In genomic region chr18:58865009-58865345, GRCh38 we compare ENCODE assay signal across 9 cellular contexts. TPM values are rescaled to one million over a fixed set of nuclear protein-coding genes. Genes with fewer than 3 reads are reported as not detected.
DNase-seq lines count a peak whose midpoint lies in the region; ATAC-seq and TF ChIP-seq lines count a peak whose summit lies in the region.
"Had no signal": no experiment of that assay in that cellular context is flagged by ENCODE, and none has a peak within 500 bp of the region (broad histone marks: within the 10 kb centered on the region; RNA-seq: fewer than 3 reads in every experiment).

No MANE protein-coding gene starts in this region.

- H3K27ac Mint-ChIP-seq in CD8-positive, alpha-beta T cell: no peak overlapping the region
- H3K27ac Mint-ChIP-seq in progenitor cell of endocrine pancreas: peak overlapping the region; percentile 97

- H3K36me3 ChIP-seq in CD8-positive, alpha-beta T cell (ENCODE audit: insufficient read depth, low read length): no peaks in the 10 kb centered on the region
- H3K36me3 ChIP-seq in SJCRH30: peaks cover 13% of the 10 kb centered on the region

- no peak overlapping the region for H3K27ac ChIP-seq in CD8-positive, alpha-beta T cell (ENCODE audit: low read depth, low read length)
- H3K27ac ChIP-seq in SJCRH30: peak overlapping the region; percentile 44; the same call in 1 of the 2 replicates

- CTCF ChIA-PET in CD8-positive, alpha-beta T cell (lab: Charles Lee): no interaction called here

- H3K4me1 ChIP-seq in CD8-positive, alpha-beta T cell (ENCODE audit: insufficient read depth, low read length): peaks cover 3% of the 10 kb centered on the region
- H3K4me1 ChIP-seq in SJCRH30: peaks cover 17% of the 10 kb centered on the region

- no peak for TF ChIP-seq CTCF in CD8-positive, alpha-beta T cell (IDR thresholded peaks at IDR 0.05)
- no peak for TF ChIP-seq CTCF in fibroblast of villous mesenchyme (IDR thresholded peaks at IDR 0.05; ENCODE audit: insufficient read depth, low read depth, low read length)
- no peak for TF ChIP-seq CTCF in progenitor cell of endocrine pancreas (IDR thresholded peaks at IDR 0.05; ENCODE audit: unreplicated experiment)
- no peak for TF ChIP-seq CTCF in lower leg skin (IDR thresholded peaks at IDR 0.05)

- H3K9me3 ChIP-seq in CD8-positive, alpha-beta T cell (ENCODE audit: low read length): no peaks in the 10 kb centered on the region
- H3K9me3 ChIP-seq in SJCRH30 (replicated peaks): no peaks in the 10 kb centered on the region

- no peak for DNase-seq in CD8-positive, alpha-beta T cell
- DNase-seq in SJCRH30: no peak
- peak; percentile 61 for DNase-seq in fibroblast of villous mesenchyme (ENCODE audit: low read depth)
- no peak for DNase-seq in progenitor cell of endocrine pancreas (ENCODE audit: low spot score, unreplicated experiment)
- no peak for DNase-seq in pons (ENCODE audit: low spot score)
- DNase-seq in NCI-H69 (lab: John Stamatoyannopoulos, UW): no peak
- no peak for DNase-seq in lower leg skin (ENCODE audit: low spot score in 2 of 2)
- DNase-seq: stimulated activated CD4-positive, alpha-beta T cell treated with anti-CD3 and anti-CD28 coated beads, Interleukin-4, amount 100 ng/mL, for 24 hours had no signal

- no peak for ATAC-seq in CD8-positive, alpha-beta T cell
- no peak for ATAC-seq in GM18520 (IDR thresholded peaks at IDR 0.05; ENCODE audit: unreplicated experiment)

- H3K27me3 Mint-ChIP-seq in CD8-positive, alpha-beta T cell (ENCODE audit: low read depth): peaks cover 57% of the 10 kb centered on the region
- no peaks in the 10 kb centered on the region for H3K27me3 Mint-ChIP-seq in progenitor cell of endocrine pancreas

- H3K4me3 Mint-ChIP-seq in CD8-positive, alpha-beta T cell: peak overlapping the region; percentile 19
- peak overlapping the region; percentile 66 for H3K4me3 Mint-ChIP-seq in progenitor cell of endocrine pancreas (ENCODE audit: low read depth)

- WGBS in lower leg skin, 2 donors: 39 to 50% methylated on average over 1 of the region's 1 CpG

- no peaks in the 10 kb centered on the region for H3K36me3 Mint-ChIP-seq in CD8-positive, alpha-beta T cell
- H3K36me3 Mint-ChIP-seq in progenitor cell of endocrine pancreas (ENCODE audit: insufficient read depth): peaks cover 24% of the 10 kb centered on the region

- peaks cover 12% of the 10 kb centered on the region for H3K4me1 Mint-ChIP-seq in CD8-positive, alpha-beta T cell (ENCODE audit: low read depth)
- peaks cover 61% of the 10 kb centered on the region for H3K4me1 Mint-ChIP-seq in progenitor cell of endocrine pancreas (ENCODE audit: low read depth)

- TF ChIP-seq POLR2A in lower leg skin (IDR thresholded peaks at IDR 0.05): no peak

- H3K4me3 ChIP-seq in CD8-positive, alpha-beta T cell (ENCODE audit: low read depth, low read length): no peak overlapping the region
- H3K4me3 ChIP-seq in SJCRH30 (peak overlapping the region; percentile 66), fibroblast of villous mesenchyme (ENCODE audit: low read depth, low read length) (peak overlapping the region; percentile 45), lower leg skin (ENCODE audit: low read depth, poor library complexity, severe bottlenecking) (no peak overlapping the region)

- peaks cover 4% of the 10 kb centered on the region for H3K9me3 Mint-ChIP-seq in CD8-positive, alpha-beta T cell
- H3K9me3 Mint-ChIP-seq in progenitor cell of endocrine pancreas (ENCODE audit: low read depth): no peaks in the 10 kb centered on the region

- intact Hi-C loops in CD8-positive, alpha-beta T cell (cut with DNase I, micrococcal nuclease): no loop called here
- intact Hi-C loops in lower leg skin (cut with DNase I; ENCODE audit: low total_unique reads): no loop called here

- H3K27me3 ChIP-seq in CD8-positive, alpha-beta T cell (ENCODE audit: insufficient read depth, low read length): no peaks in the 10 kb centered on the region
- no peaks in the 10 kb centered on the region for H3K27me3 ChIP-seq in SJCRH30

- POLR2A ChIA-PET in CD8-positive, alpha-beta T cell (lab: Charles Lee): no interaction called here

RNA-seq across cellular contexts. Expression of gene ZNF532, which starts 0.3 kb away (rescaled TPM):
- total RNA-seq in CD8-positive, alpha-beta T cell: 1 to 10 TPM; 3.4 to 3.7 TPM
- total RNA-seq in SJCRH30 (2014; rRNA removed; shearing (Covaris generic)): 26.2 and 27.7 TPM in 2 replicates
- 45.1 and 45.8 TPM in 2 replicates for total RNA-seq in fibroblast of villous mesenchyme
- 184 and 190 TPM in 2 replicates for total RNA-seq in progenitor cell of endocrine pancreas
- total RNA-seq in lower leg skin: 10 to 100 TPM; 11.1 to 40.1 (median 29.8) TPM

Comparison
In these comparisons a context has a peak if more than half of its experiments do, and no peak if none do; other contexts are left out.
1. H3K4me3 ChIP-seq: peak in SJCRH30 (single experiment) and fibroblast of villous mesenchyme (single experiment); none in CD8-positive, alpha-beta T cell (single experiment) and lower leg skin (single experiment).